In genomic region chr2:36964496-36965058, GRCh38 we compare ENCODE assay signal across 1 cellular context.
TF ChIP-seq lines count a peak whose summit lies in the region.

No MANE protein-coding gene starts in this region.

TF ChIP-seq in GM23338, 12 proteins besides CTCF, POLR2A, EP300 and RAD21 (continued from another document):
- TF ChIP-seq, protein P1, sequence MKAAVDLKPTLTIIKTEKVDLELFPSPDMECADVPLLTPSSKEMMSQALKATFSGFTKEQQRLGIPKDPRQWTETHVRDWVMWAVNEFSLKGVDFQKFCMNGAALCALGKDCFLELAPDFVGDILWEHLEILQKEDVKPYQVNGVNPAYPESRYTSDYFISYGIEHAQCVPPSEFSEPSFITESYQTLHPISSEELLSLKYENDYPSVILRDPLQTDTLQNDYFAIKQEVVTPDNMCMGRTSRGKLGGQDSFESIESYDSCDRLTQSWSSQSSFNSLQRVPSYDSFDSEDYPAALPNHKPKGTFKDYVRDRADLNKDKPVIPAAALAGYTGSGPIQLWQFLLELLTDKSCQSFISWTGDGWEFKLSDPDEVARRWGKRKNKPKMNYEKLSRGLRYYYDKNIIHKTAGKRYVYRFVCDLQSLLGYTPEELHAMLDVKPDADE (IDR thresholded peaks at IDR 0.05), result no peak
- TF ChIP-seq, protein P2, sequence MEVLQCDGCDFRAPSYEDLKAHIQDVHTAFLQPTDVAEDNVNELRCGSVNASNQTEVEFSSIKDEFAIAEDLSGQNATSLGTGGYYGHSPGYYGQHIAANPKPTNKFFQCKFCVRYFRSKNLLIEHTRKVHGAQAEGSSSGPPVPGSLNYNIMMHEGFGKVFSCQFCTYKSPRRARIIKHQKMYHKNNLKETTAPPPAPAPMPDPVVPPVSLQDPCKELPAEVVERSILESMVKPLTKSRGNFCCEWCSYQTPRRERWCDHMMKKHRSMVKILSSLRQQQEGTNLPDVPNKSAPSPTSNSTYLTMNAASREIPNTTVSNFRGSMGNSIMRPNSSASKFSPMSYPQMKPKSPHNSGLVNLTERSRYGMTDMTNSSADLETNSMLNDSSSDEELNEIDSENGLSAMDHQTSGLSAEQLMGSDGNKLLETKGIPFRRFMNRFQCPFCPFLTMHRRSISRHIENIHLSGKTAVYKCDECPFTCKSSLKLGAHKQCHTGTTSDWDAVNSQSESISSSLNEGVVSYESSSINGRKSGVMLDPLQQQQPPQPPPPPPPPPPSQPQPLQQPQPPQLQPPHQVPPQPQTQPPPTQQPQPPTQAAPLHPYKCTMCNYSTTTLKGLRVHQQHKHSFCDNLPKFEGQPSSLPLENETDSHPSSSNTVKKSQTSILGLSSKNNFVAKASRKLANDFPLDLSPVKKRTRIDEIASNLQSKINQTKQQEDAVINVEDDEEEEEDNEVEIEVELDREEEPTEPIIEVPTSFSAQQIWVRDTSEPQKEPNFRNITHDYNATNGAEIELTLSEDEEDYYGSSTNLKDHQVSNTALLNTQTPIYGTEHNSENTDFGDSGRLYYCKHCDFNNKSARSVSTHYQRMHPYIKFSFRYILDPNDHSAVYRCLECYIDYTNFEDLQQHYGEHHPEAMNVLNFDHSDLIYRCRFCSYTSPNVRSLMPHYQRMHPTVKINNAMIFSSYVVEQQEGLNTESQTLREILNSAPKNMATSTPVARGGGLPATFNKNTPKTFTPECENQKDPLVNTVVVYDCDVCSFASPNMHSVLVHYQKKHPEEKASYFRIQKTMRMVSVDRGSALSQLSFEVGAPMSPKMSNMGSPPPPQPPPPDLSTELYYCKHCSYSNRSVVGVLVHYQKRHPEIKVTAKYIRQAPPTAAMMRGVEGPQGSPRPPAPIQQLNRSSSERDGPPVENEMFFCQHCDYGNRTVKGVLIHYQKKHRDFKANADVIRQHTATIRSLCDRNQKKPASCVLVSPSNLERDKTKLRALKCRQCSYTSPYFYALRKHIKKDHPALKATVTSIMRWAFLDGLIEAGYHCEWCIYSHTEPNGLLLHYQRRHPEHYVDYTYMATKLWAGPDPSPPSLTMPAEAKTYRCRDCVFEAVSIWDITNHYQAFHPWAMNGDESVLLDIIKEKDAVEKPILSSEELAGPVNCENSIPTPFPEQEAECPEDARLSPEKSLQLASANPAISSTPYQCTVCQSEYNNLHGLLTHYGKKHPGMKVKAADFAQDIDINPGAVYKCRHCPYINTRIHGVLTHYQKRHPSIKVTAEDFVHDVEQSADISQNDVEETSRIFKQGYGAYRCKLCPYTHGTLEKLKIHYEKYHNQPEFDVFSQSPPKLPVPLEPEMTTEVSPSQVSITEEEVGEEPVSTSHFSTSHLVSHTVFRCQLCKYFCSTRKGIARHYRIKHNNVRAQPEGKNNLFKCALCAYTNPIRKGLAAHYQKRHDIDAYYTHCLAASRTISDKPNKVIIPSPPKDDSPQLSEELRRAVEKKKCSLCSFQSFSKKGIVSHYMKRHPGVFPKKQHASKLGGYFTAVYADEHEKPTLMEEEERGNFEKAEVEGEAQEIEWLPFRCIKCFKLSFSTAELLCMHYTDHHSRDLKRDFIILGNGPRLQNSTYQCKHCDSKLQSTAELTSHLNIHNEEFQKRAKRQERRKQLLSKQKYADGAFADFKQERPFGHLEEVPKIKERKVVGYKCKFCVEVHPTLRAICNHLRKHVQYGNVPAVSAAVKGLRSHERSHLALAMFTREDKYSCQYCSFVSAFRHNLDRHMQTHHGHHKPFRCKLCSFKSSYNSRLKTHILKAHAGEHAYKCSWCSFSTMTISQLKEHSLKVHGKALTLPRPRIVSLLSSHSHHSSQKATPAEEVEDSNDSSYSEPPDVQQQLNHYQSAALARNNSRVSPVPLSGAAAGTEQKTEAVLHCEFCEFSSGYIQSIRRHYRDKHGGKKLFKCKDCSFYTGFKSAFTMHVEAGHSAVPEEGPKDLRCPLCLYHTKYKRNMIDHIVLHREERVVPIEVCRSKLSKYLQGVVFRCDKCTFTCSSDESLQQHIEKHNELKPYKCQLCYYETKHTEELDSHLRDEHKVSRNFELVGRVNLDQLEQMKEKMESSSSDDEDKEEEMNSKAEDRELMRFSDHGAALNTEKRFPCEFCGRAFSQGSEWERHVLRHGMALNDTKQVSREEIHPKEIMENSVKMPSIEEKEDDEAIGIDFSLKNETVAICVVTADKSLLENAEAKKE (CRISPR knock-in tag; IDR thresholded peaks at IDR 0.05), result no peak
